ENCODE assay signal across 8 cellular contexts in genomic region chr2:113587201-113587600, GRCh38. TPM values are rescaled to one million over a fixed set of nuclear protein-coding genes. Genes with fewer than 3 reads are reported as not detected.
A peak's percentile ranks its signal among the peaks of the same experiment; 100 is the strongest.
DNase-seq lines count a peak whose midpoint lies in the region; ATAC-seq and TF ChIP-seq lines count a peak whose summit lies in the region.
"Not testable (repeated sequence)": the region's sequence is repeated elsewhere in the genome, so short reads cannot be mapped to it uniquely, and the experiment has no call there.

No MANE protein-coding gene starts in this region.

- TF ChIP-seq CTCF in 22Rv1 (IDR thresholded peaks at IDR 0.05) (peak; percentile 75), GM10266 (IDR thresholded peaks at IDR 0.05; ENCODE audit: control insufficient read depth, insufficient read depth, low read depth, missing control alignments) (peak; percentile 53), PC-3 (conservative IDR thresholded peaks at IDR 0.05; ENCODE audit: low read depth, low read length) (peak; percentile 30; the same call in 1 of the 2 replicates), body of pancreas (IDR thresholded peaks at IDR 0.05) (peak in 6 of 7 experiments; percentile 46 to 56 (median 50))

- H4K20me1 ChIP-seq in PC-3 (ENCODE audit: low read length) = not testable (repeated sequence)

- H3K9me3 ChIP-seq in PC-3 (ENCODE audit: low read length); body of pancreas: not testable (repeated sequence)

- DNase-seq in GM10266 (ENCODE audit: extremely low spot score) = peak; percentile 16
- DNase-seq in PC-3 = peak; percentile 47
- DNase-seq in activated CD8-positive, alpha-beta memory T cell treated with anti-CD3 and anti-CD28 coated beads for 24 hours = peak; percentile 80
- DNase-seq in body of pancreas = peak; percentile 53 to 70 (median 62)
- DNase-seq in glomerular visceral epithelial cell (ENCODE audit: extremely low spot score) = peak; percentile 37
- DNase-seq in myocyte (ENCODE audit: low read depth) = peak; percentile 46
- DNase-seq in stimulated activated CD4-positive, alpha-beta T cell treated with anti-CD3 and anti-CD28 coated beads, Interleukin-2, amount 100 ng/mL, for 4 hours (ENCODE audit: low read depth) = peak; percentile 41

- intact Hi-C loops in PC-3 (cut with micrococcal nuclease); body of pancreas (cut with DNase I): not testable (repeated sequence)

- POLR2A ChIA-PET in PC-3 (lab: Charles Lee; ENCODE audit: unreplicated experiment) = not testable (repeated sequence)

- not testable (repeated sequence) for TF ChIP-seq POLR2A in body of pancreas (IDR thresholded peaks at IDR 0.05)

- H3K36me3 ChIP-seq in PC-3 (ENCODE audit: low read depth, low read length); body of pancreas (replicated peaks in 1 of 2; ENCODE audit: insufficient read depth in 1 of 2, low read depth in 2 of 2): not testable (repeated sequence)

- not testable (repeated sequence) for H2AFZ ChIP-seq in PC-3 (ENCODE audit: low read length)

- not testable (repeated sequence) for H3F3A ChIP-seq in PC-3 (ENCODE audit: low read length, unreplicated experiment)

- BruUV-seq in PC-3 (replicated peaks; lab: Mats Ljungman, UMichigan) = not testable (repeated sequence)

- not testable (repeated sequence) for ATAC-seq in PC-3, body of pancreas

- H3K27me3 ChIP-seq in PC-3 (ENCODE audit: low read length); body of pancreas: not testable (repeated sequence)

- H3K79me2 ChIP-seq in PC-3 (ENCODE audit: low read length) = peaks cover 10% of the 10 kb centered on the region

- not testable (repeated sequence) for H3K4me3 ChIP-seq in PC-3 (ENCODE audit: low read length); body of pancreas

- CTCF ChIA-PET in PC-3 (lab: Charles Lee) = not testable (repeated sequence)

- not testable (repeated sequence) for H3K9me2 ChIP-seq in PC-3 (replicated peaks; ENCODE audit: low read length)

- H3K4me1 ChIP-seq in PC-3 (ENCODE audit: insufficient read depth, low read length) = not testable (repeated sequence)
- peaks cover 13% of the 10 kb centered on the region for H3K4me1 ChIP-seq in body of pancreas

- H3K9ac ChIP-seq in PC-3 (ENCODE audit: low read length) = not testable (repeated sequence)

- not testable (repeated sequence) for H3K27ac ChIP-seq in 22Rv1; PC-3 (ENCODE audit: low read length); body of pancreas

- 40 to 49% methylated on average over 3 of the region's 3 CpGs for WGBS in body of pancreas, 2 donors

- H3K4me2 ChIP-seq in PC-3 (ENCODE audit: low read length) = not testable (repeated sequence)

RNA-seq across cellular contexts. Expression of gene RABL2A, which starts 39.9 kb away (rescaled TPM):
- total RNA-seq in PC-3 (2014; rRNA removed) = 3.7 and 4.4 TPM in 2 replicates
- 10 to 100 TPM; 15.0 to 23.1 TPM for total RNA-seq in body of pancreas
- 7.2 and 9.1 TPM in 2 replicates for total RNA-seq in myocyte
- 18.2 TPM for polyA plus RNA-seq in myocyte (2012)

Comparison
In these comparisons a context has a peak if more than half of its experiments do, and no peak if none do; other contexts are left out.
1. DNase-seq: peak in every context shown above with its lines; median percentile 80 in activated CD8-positive, alpha-beta memory T cell treated with anti-CD3 and anti-CD28 coated beads for 24 hours; 62 in body of pancreas; 47 in PC-3; 46 in myocyte; 41 in stimulated activated CD4-positive, alpha-beta T cell treated with anti-CD3 and anti-CD28 coated beads, Interleukin-2, amount 100 ng/mL, for 4 hours; 37 in glomerular visceral epithelial cell; 16 in GM10266.